1 cellular context compared by ENCODE assay signal in the genomic region with DNA sequence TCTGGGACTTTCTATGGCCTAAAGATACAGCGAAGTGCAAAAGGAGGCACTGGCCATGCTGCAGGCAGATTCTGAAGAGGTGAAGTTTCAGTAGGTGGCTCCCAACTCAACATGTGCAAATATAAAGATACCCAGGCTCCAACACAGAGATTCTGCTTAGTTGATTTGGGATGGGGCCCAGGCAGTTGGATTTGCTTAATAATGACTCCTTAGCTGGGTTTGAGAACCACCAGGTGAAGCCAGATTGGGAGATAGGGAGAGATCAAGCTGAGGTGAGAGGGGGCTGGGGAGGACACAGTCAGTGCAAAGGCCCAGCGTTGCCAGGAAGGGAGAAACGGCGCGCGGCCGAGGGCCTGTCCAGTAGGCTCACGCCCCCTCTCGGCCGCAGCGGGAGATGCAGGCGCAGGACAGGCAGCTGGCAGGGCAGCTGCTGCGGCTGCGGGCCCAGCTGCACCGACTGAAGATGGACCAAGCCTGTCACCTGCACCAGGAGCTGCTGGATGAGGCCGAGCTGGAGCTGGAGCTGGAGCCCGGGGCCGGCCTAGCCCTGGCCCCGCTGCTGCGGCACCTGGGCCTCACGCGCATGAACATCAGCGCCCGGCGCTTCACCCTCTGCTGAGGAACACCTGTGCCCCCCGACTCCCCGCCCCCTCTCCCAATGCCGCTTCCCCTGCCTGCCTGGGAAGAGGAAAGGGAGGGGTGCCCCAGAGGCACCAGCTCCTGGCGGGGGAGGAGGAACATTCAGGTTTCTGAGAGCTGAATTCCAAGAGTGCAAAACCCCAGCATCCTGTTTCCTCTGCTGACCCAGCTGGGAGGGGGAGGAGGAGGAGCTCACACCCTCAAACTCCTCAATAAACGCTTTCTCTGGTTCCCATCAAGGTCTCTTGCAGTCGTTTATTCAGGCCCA.
TF ChIP-seq lines count a peak whose summit lies in the region.

No MANE protein-coding gene starts in this region.

TF ChIP-seq in H1, 55 proteins besides CTCF, POLR2A, EP300 and RAD21 (continued from another document):
- TF ChIP-seq RNF2 (IDR thresholded peaks at IDR 0.05; ENCODE audit: borderline replicate concordance, low read depth, low read length, missing control alignments, poor library complexity, severe bottlenecking) = no peak
- TF ChIP-seq, protein P1, sequence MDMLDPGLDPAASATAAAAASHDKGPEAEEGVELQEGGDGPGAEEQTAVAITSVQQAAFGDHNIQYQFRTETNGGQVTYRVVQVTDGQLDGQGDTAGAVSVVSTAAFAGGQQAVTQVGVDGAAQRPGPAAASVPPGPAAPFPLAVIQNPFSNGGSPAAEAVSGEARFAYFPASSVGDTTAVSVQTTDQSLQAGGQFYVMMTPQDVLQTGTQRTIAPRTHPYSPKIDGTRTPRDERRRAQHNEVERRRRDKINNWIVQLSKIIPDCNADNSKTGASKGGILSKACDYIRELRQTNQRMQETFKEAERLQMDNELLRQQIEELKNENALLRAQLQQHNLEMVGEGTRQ (IDR thresholded peaks at IDR 0.05; ENCODE audit: low read length) = peak; percentile 34; the same call in 1 of the 2 replicates
- no peak for TF ChIP-seq KDM5A (IDR thresholded peaks at IDR 0.05; ENCODE audit: low read length)
- no peak for TF ChIP-seq SP4 (IDR thresholded peaks at IDR 0.05; ENCODE audit: low read length)
